ENCODE assay signal across 1 cellular context in genomic region chr6:52361945-52362442, GRCh38.
TF ChIP-seq lines count a peak whose summit lies in the region.

TSS of gene PAQR8 (plus strand) at chr6:52362151. CDS start at chr6:52403214, 41,063 bp downstream.

TF ChIP-seq in K562, 482 proteins besides CTCF, POLR2A, EP300 and RAD21 (continued from another document and continues in another):
- TF ChIP-seq, protein P1, sequence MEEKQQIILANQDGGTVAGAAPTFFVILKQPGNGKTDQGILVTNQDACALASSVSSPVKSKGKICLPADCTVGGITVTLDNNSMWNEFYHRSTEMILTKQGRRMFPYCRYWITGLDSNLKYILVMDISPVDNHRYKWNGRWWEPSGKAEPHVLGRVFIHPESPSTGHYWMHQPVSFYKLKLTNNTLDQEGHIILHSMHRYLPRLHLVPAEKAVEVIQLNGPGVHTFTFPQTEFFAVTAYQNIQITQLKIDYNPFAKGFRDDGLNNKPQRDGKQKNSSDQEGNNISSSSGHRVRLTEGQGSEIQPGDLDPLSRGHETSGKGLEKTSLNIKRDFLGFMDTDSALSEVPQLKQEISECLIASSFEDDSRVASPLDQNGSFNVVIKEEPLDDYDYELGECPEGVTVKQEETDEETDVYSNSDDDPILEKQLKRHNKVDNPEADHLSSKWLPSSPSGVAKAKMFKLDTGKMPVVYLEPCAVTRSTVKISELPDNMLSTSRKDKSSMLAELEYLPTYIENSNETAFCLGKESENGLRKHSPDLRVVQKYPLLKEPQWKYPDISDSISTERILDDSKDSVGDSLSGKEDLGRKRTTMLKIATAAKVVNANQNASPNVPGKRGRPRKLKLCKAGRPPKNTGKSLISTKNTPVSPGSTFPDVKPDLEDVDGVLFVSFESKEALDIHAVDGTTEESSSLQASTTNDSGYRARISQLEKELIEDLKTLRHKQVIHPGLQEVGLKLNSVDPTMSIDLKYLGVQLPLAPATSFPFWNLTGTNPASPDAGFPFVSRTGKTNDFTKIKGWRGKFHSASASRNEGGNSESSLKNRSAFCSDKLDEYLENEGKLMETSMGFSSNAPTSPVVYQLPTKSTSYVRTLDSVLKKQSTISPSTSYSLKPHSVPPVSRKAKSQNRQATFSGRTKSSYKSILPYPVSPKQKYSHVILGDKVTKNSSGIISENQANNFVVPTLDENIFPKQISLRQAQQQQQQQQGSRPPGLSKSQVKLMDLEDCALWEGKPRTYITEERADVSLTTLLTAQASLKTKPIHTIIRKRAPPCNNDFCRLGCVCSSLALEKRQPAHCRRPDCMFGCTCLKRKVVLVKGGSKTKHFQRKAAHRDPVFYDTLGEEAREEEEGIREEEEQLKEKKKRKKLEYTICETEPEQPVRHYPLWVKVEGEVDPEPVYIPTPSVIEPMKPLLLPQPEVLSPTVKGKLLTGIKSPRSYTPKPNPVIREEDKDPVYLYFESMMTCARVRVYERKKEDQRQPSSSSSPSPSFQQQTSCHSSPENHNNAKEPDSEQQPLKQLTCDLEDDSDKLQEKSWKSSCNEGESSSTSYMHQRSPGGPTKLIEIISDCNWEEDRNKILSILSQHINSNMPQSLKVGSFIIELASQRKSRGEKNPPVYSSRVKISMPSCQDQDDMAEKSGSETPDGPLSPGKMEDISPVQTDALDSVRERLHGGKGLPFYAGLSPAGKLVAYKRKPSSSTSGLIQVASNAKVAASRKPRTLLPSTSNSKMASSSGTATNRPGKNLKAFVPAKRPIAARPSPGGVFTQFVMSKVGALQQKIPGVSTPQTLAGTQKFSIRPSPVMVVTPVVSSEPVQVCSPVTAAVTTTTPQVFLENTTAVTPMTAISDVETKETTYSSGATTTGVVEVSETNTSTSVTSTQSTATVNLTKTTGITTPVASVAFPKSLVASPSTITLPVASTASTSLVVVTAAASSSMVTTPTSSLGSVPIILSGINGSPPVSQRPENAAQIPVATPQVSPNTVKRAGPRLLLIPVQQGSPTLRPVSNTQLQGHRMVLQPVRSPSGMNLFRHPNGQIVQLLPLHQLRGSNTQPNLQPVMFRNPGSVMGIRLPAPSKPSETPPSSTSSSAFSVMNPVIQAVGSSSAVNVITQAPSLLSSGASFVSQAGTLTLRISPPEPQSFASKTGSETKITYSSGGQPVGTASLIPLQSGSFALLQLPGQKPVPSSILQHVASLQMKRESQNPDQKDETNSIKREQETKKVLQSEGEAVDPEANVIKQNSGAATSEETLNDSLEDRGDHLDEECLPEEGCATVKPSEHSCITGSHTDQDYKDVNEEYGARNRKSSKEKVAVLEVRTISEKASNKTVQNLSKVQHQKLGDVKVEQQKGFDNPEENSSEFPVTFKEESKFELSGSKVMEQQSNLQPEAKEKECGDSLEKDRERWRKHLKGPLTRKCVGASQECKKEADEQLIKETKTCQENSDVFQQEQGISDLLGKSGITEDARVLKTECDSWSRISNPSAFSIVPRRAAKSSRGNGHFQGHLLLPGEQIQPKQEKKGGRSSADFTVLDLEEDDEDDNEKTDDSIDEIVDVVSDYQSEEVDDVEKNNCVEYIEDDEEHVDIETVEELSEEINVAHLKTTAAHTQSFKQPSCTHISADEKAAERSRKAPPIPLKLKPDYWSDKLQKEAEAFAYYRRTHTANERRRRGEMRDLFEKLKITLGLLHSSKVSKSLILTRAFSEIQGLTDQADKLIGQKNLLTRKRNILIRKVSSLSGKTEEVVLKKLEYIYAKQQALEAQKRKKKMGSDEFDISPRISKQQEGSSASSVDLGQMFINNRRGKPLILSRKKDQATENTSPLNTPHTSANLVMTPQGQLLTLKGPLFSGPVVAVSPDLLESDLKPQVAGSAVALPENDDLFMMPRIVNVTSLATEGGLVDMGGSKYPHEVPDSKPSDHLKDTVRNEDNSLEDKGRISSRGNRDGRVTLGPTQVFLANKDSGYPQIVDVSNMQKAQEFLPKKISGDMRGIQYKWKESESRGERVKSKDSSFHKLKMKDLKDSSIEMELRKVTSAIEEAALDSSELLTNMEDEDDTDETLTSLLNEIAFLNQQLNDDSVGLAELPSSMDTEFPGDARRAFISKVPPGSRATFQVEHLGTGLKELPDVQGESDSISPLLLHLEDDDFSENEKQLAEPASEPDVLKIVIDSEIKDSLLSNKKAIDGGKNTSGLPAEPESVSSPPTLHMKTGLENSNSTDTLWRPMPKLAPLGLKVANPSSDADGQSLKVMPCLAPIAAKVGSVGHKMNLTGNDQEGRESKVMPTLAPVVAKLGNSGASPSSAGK (IDR thresholded peaks at IDR 0.05) = peak; percentile 17; the same call in 1 of the 2 replicates
- peak; percentile 38; the same call in 1 of the 2 replicates for TF ChIP-seq PML (IDR thresholded peaks at IDR 0.05; ENCODE audit: low read length)
- peak; percentile 22; the same call in 1 of the 2 replicates for TF ChIP-seq GABPB1 (CRISPR knock-in tag; IDR thresholded peaks at IDR 0.05)
- peak; percentile 90 for TF ChIP-seq L3MBTL2 (IDR thresholded peaks at IDR 0.05)
- peak in 1 of 2 experiments; percentile 52; a peak in 1 of 4 replicates for TF ChIP-seq ZNF639 (CRISPR knock-in tag; conservative IDR thresholded peaks at IDR 0.05 in 1 of 2, IDR thresholded peaks at IDR 0.05 in 1 of 2)
- TF ChIP-seq, protein P2, sequence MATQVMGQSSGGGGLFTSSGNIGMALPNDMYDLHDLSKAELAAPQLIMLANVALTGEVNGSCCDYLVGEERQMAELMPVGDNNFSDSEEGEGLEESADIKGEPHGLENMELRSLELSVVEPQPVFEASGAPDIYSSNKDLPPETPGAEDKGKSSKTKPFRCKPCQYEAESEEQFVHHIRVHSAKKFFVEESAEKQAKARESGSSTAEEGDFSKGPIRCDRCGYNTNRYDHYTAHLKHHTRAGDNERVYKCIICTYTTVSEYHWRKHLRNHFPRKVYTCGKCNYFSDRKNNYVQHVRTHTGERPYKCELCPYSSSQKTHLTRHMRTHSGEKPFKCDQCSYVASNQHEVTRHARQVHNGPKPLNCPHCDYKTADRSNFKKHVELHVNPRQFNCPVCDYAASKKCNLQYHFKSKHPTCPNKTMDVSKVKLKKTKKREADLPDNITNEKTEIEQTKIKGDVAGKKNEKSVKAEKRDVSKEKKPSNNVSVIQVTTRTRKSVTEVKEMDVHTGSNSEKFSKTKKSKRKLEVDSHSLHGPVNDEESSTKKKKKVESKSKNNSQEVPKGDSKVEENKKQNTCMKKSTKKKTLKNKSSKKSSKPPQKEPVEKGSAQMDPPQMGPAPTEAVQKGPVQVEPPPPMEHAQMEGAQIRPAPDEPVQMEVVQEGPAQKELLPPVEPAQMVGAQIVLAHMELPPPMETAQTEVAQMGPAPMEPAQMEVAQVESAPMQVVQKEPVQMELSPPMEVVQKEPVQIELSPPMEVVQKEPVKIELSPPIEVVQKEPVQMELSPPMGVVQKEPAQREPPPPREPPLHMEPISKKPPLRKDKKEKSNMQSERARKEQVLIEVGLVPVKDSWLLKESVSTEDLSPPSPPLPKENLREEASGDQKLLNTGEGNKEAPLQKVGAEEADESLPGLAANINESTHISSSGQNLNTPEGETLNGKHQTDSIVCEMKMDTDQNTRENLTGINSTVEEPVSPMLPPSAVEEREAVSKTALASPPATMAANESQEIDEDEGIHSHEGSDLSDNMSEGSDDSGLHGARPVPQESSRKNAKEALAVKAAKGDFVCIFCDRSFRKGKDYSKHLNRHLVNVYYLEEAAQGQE (CRISPR knock-in tag; IDR thresholded peaks at IDR 0.05; ENCODE audit: low read depth) = 0 out of 2 replicates have a peak, but pooled peaks have one; percentile 61
- TF ChIP-seq POLR2AphosphoS5 (IDR thresholded peaks at IDR 0.05; ENCODE audit: control insufficient read depth, insufficient read depth, low read depth, low read length) = peak; percentile 49; the same call in 1 of the 2 replicates
- TF ChIP-seq NR0B1 (IDR thresholded peaks at IDR 0.05; ENCODE audit: partially characterized antibody) = no peak
- TF ChIP-seq, protein P3, sequence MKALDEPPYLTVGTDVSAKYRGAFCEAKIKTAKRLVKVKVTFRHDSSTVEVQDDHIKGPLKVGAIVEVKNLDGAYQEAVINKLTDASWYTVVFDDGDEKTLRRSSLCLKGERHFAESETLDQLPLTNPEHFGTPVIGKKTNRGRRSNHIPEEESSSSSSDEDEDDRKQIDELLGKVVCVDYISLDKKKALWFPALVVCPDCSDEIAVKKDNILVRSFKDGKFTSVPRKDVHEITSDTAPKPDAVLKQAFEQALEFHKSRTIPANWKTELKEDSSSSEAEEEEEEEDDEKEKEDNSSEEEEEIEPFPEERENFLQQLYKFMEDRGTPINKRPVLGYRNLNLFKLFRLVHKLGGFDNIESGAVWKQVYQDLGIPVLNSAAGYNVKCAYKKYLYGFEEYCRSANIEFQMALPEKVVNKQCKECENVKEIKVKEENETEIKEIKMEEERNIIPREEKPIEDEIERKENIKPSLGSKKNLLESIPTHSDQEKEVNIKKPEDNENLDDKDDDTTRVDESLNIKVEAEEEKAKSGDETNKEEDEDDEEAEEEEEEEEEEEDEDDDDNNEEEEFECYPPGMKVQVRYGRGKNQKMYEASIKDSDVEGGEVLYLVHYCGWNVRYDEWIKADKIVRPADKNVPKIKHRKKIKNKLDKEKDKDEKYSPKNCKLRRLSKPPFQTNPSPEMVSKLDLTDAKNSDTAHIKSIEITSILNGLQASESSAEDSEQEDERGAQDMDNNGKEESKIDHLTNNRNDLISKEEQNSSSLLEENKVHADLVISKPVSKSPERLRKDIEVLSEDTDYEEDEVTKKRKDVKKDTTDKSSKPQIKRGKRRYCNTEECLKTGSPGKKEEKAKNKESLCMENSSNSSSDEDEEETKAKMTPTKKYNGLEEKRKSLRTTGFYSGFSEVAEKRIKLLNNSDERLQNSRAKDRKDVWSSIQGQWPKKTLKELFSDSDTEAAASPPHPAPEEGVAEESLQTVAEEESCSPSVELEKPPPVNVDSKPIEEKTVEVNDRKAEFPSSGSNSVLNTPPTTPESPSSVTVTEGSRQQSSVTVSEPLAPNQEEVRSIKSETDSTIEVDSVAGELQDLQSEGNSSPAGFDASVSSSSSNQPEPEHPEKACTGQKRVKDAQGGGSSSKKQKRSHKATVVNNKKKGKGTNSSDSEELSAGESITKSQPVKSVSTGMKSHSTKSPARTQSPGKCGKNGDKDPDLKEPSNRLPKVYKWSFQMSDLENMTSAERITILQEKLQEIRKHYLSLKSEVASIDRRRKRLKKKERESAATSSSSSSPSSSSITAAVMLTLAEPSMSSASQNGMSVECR (CRISPR knock-in tag; IDR thresholded peaks at IDR 0.05) = peak; percentile 42; the same call in 1 of the 2 replicates
- TF ChIP-seq TBP (optimal IDR thresholded peaks at IDR 0.05; ENCODE audit: low read depth, low read length) = no peak
- TF ChIP-seq CXXC5 (CRISPR knock-in tag; IDR thresholded peaks at IDR 0.05) = peak; percentile 86
- TF ChIP-seq NCOR1 (IDR thresholded peaks at IDR 0.05) = no peak
- no peak for TF ChIP-seq KLF10 (CRISPR knock-in tag; IDR thresholded peaks at IDR 0.05)
- TF ChIP-seq MYC (IDR thresholded peaks at IDR 0.05; ENCODE audit: low read depth, low read length) = peak; percentile 41; the same call in 1 of the 2 replicates
- TF ChIP-seq MYC (CRISPR knock-in tag; IDR thresholded peaks at IDR 0.05; ENCODE audit: borderline replicate concordance, low read depth) = no peak
- TF ChIP-seq E4F1 (CRISPR knock-in tag; IDR thresholded peaks at IDR 0.05; ENCODE audit: borderline replicate concordance) = 0 out of 2 replicates have a peak, but pooled peaks have one; percentile 23
- TF ChIP-seq SMAD4 (CRISPR knock-in tag; conservative IDR thresholded peaks at IDR 0.05) = peak; percentile 64
- TF ChIP-seq ERF (CRISPR knock-in tag; IDR thresholded peaks at IDR 0.05) = no peak
- 0 out of 2 replicates have a peak, but pooled peaks have one; percentile 31 for TF ChIP-seq ATF7 (IDR thresholded peaks at IDR 0.05)
- TF ChIP-seq ZNF24 (IDR thresholded peaks at IDR 0.05) = peak; percentile 58; the same call in 1 of the 2 replicates
- peak; percentile 79 to 98 for TF ChIP-seq E2F6 (IDR thresholded peaks at IDR 0.05; ENCODE audit: borderline replicate concordance in 1 of 2, extremely low read depth in 1 of 2, insufficient read depth in 1 of 2, insufficient read length in 1 of 2, low read depth in 1 of 2, low read length in 1 of 2, poor library complexity in 1 of 2, severe bottlenecking in 1 of 2)
- TF ChIP-seq JUN (IDR thresholded peaks at IDR 0.05; ENCODE audit: borderline replicate concordance, low read depth, low read length) = no peak; the same call in 1 of the 2 replicates
- TF ChIP-seq JUN (CRISPR knock-in tag; IDR thresholded peaks at IDR 0.05; ENCODE audit: borderline replicate concordance) = peak; percentile 61; the same call in 1 of the 2 replicates
